Comparison of ENCODE assay signal across 19 cellular contexts in the genomic region with DNA sequence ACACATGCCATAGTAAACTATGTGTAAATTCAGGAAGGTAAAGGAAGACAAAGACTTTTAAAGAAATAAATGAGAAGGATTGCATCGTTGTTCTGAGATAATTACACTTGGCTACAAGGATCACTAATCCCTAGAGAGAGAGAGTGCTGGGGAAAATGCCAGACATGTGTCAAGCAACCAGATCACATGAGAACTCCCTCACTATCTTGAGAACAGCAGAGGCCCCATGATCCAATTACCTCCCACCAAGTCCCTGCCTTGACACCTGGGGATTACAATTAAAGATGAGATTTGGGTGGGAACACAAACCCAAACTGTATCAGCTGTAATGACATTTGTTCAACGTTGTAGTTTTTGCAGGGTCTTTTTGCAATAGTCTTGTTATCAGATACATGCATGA.
"Had no signal": no experiment of that assay in that cellular context is flagged by ENCODE, and none has a peak within 500 bp of the region (broad histone marks: within the 10 kb centered on the region; RNA-seq: fewer than 3 reads in every experiment).

No MANE protein-coding gene starts in this region.

- H3K4me1 Mint-ChIP-seq: activated CD4-positive, alpha-beta T cell treated with anti-CD3 and anti-CD28 coated beads, Interleukin-2, amount 10 ng/mL, durations not matched to agents 24 days and 14 days; activated naive CD8-positive, alpha-beta T cell treated with anti-CD3 and anti-CD28 coated beads, Interleukin-2, amount 10 ng/mL, durations not matched to agents 7 days and 5 days; naive B cell had no signal

- H3K27me3 ChIP-seq: breast epithelium, heart right ventricle, pancreas, tibial artery had no signal

- H3K36me3 ChIP-seq: breast epithelium, heart right ventricle, pancreas, tibial artery had no signal

- H3K4me3 ChIP-seq: breast epithelium, heart right ventricle, pancreas, tibial artery had no signal

- H3K4me3 Mint-ChIP-seq: activated CD4-positive, alpha-beta T cell treated with anti-CD3 and anti-CD28 coated beads, Interleukin-2, amount 10 ng/mL, durations not matched to agents 24 days and 14 days; activated CD8-positive, alpha-beta T cell treated with anti-CD3 and anti-CD28 coated beads, Interleukin-2, amount 10 ng/mL, durations not matched to agents 7 days and 5 days; activated naive CD8-positive, alpha-beta T cell treated with anti-CD3 and anti-CD28 coated beads, Interleukin-2, amount 10 ng/mL, durations not matched to agents 7 days and 5 days; activated T-cell treated with anti-CD3 and anti-CD28 coated beads, Interleukin-2, amount 50 U/mL, for 72 hours; naive B cell had no signal

- H3K4me1 ChIP-seq: breast epithelium, pancreas, tibial artery had no signal

- ATAC-seq: activated CD8-positive, alpha-beta T cell treated with anti-CD3 and anti-CD28 coated beads, Interleukin-2, amount 10 ng/mL, durations not matched to agents 7 days and 5 days; activated T-cell treated with anti-CD3 and anti-CD28 coated beads, Interleukin-2, amount 50 U/mL, for 72 hours; heart right ventricle; left colon; pancreas had no signal

- H3K27ac Mint-ChIP-seq: activated CD4-positive, alpha-beta T cell treated with anti-CD3 and anti-CD28 coated beads, Interleukin-2, amount 10 ng/mL, durations not matched to agents 24 days and 14 days; activated CD8-positive, alpha-beta T cell treated with anti-CD3 and anti-CD28 coated beads, Interleukin-2, amount 10 ng/mL, durations not matched to agents 7 days and 5 days; activated naive CD8-positive, alpha-beta T cell treated with anti-CD3 and anti-CD28 coated beads, Interleukin-2, amount 10 ng/mL, durations not matched to agents 7 days and 5 days; activated T-cell treated with anti-CD3 and anti-CD28 coated beads, Interleukin-2, amount 50 U/mL, for 72 hours; naive B cell had no signal

- H3K27ac ChIP-seq: breast epithelium, heart right ventricle, pancreas, tibial artery had no signal

- H3K9me3 ChIP-seq: breast epithelium, heart right ventricle, pancreas, tibial artery had no signal

- H3K36me3 Mint-ChIP-seq: activated naive CD8-positive, alpha-beta T cell treated with anti-CD3 and anti-CD28 coated beads, Interleukin-2, amount 10 ng/mL, durations not matched to agents 7 days and 5 days; naive B cell had no signal

- DNase-seq: activated CD4-positive, alpha-beta T cell treated with anti-CD3 and anti-CD28 coated beads, Interleukin-2, amount 10 ng/mL, durations not matched to agents 24 days and 14 days; activated CD4-positive, CD25-positive, alpha-beta regulatory T cell; activated CD8-positive, alpha-beta memory T cell treated with anti-CD3 and anti-CD28 coated beads, Interleukin-2, amount 50 U/mL, for 4 hours; activated CD8-positive, alpha-beta T cell treated with anti-CD3 and anti-CD28 coated beads, Interleukin-2, amount 10 ng/mL, durations not matched to agents 7 days and 5 days; activated gamma-delta T cell; activated naive CD8-positive, alpha-beta T cell treated with anti-CD3 and anti-CD28 coated beads, Interleukin-2, amount 10 ng/mL, durations not matched to agents 7 days and 5 days; activated T-cell treated with anti-CD3 and anti-CD28 coated beads, Interleukin-2, amount 50 U/mL, for 72 hours; aorta; heart right ventricle; left colon; mammary epithelial cell; naive B cell; pancreas; stimulated activated CD4-positive, alpha-beta T cell treated with anti-CD3 and anti-CD28 coated beads, Interleukin-15, amount 100 ng/mL, for 24 hours; stimulated activated CD4-positive, alpha-beta T cell treated with anti-CD3 and anti-CD28 coated beads, Interleukin-4, amount 100 ng/mL, for 1 hour; stimulated activated naive CD4-positive, alpha-beta T cell; T-helper 2 cell; tibial artery had no signal

- H3K27me3 Mint-ChIP-seq: activated CD4-positive, alpha-beta T cell treated with anti-CD3 and anti-CD28 coated beads, Interleukin-2, amount 10 ng/mL, durations not matched to agents 24 days and 14 days; activated naive CD8-positive, alpha-beta T cell treated with anti-CD3 and anti-CD28 coated beads, Interleukin-2, amount 10 ng/mL, durations not matched to agents 7 days and 5 days; naive B cell had no signal
